ENCODE assay signal across 8 cellular contexts in the genomic region with DNA sequence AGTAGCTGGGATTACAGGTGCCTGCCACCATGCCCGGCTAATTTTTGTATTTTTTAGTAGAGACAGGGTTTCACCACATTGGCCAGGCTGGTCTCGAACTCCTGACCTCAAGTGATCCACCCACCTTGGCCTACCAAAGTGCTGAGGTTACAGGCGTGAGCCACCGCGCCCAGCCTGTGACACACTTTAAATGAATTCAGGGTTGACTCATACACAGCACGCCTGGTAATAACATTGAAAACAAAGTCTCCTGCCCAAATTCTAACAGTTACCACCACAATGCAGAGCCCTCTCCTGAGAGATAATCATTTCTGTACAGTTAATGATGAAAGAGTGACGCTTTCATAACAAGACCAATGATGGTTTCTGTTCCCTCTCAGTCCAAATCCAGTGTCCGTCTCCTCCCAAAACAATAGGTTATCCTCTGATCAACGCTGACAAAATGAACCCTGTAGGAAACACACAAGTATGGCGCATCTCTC. TPM values are rescaled to one million over a fixed set of nuclear protein-coding genes. Genes with fewer than 3 reads are reported as not detected.
DNase-seq lines count a peak whose midpoint lies in the region; ATAC-seq and TF ChIP-seq lines count a peak whose summit lies in the region.
"Not testable (repeated sequence)": the region's sequence is repeated elsewhere in the genome, so short reads cannot be mapped to it uniquely, and the experiment has no call there.

No MANE protein-coding gene starts in this region.

- H3K36me3 Mint-ChIP-seq in activated T-cell treated with anti-CD3 and anti-CD28 coated beads, Interleukin-2, amount 50 U/mL, for 72 hours (ENCODE audit: insufficient read depth in 2 of 2); immature natural killer cell; progenitor cell of endocrine pancreas (ENCODE audit: insufficient read depth): not testable (repeated sequence)

- peak overlapping the region; percentile 94 to 95 for H3K4me3 Mint-ChIP-seq in activated T-cell treated with anti-CD3 and anti-CD28 coated beads, Interleukin-2, amount 50 U/mL, for 72 hours
- H3K4me3 Mint-ChIP-seq in immature natural killer cell (peak overlapping the region; percentile 96 to 100 (median 100)), progenitor cell of endocrine pancreas (ENCODE audit: low read depth) (peak overlapping the region; percentile 97)

- intact Hi-C loops in thyroid gland (cut with DNase I), result loop anchor here (10.0 kb wide), 3 partner anchors 94 to 316 kb away; partner anchors contain the start of genes DEPDC5, PATZ1, PRR14L and YWHAH

- H3K27me3 Mint-ChIP-seq in activated T-cell treated with anti-CD3 and anti-CD28 coated beads, Interleukin-2, amount 50 U/mL, for 72 hours (ENCODE audit: low read depth); immature natural killer cell (ENCODE audit: low read depth in 3 of 3); progenitor cell of endocrine pancreas: not testable (repeated sequence)

- H3K27me3 ChIP-seq in duodenal mucosa (ENCODE audit: control insufficient read depth in 1 of 2, insufficient read depth in 2 of 2, low read length in 2 of 2); thyroid gland: not testable (repeated sequence)

- DNase-seq in EH (ENCODE audit: low read depth) (peak; percentile 85), HT-29 (ENCODE audit: low spot score) (peak; percentile 36), SIG-M5 (lab: John Stamatoyannopoulos, UW) (peak; percentile 25), immature natural killer cell (peak in 2 of 3 donors; percentile 26 to 36)
- peak; percentile 70 to 74 for DNase-seq in activated T-cell treated with anti-CD3 and anti-CD28 coated beads, Interleukin-2, amount 50 U/mL, for 72 hours
- not testable (repeated sequence) for DNase-seq in progenitor cell of endocrine pancreas (ENCODE audit: low spot score, unreplicated experiment); thyroid gland

- TF ChIP-seq CTCF in progenitor cell of endocrine pancreas (IDR thresholded peaks at IDR 0.05; ENCODE audit: unreplicated experiment); thyroid gland (IDR thresholded peaks at IDR 0.05): not testable (repeated sequence)

- 64 to 69% methylated on average over 10 of the region's 10 CpGs for WGBS in thyroid gland, 2 donors

- H3K36me3 ChIP-seq in duodenal mucosa (ENCODE audit: control insufficient read depth in 1 of 2, insufficient read depth in 2 of 2, low read length in 2 of 2); thyroid gland: not testable (repeated sequence)

- not testable (repeated sequence) for TF ChIP-seq POLR2A in thyroid gland (IDR thresholded peaks at IDR 0.05)

- peak; percentile 73 for ATAC-seq in activated T-cell treated with anti-CD3 and anti-CD28 coated beads, Interleukin-2, amount 50 U/mL, for 72 hours (replicated peaks in 1 of 2)

- peak overlapping the region; percentile 74 for H3K27ac ChIP-seq in duodenal mucosa (ENCODE audit: low read depth, low read length)
- peak overlapping the region in 2 of 3 donors; percentile 2 to 39 for H3K27ac ChIP-seq in thyroid gland

- H3K9ac ChIP-seq in duodenal mucosa (ENCODE audit: low read depth in 1 of 2, low read length in 2 of 2), result peak overlapping the region; percentile 67 to 80

- not testable (repeated sequence) for H3K9me3 Mint-ChIP-seq in activated T-cell treated with anti-CD3 and anti-CD28 coated beads, Interleukin-2, amount 50 U/mL, for 72 hours; immature natural killer cell; progenitor cell of endocrine pancreas (ENCODE audit: low read depth)

- H3K4me3 ChIP-seq in duodenal mucosa (ENCODE audit: low read depth in 1 of 2, low read length in 2 of 2) (peak overlapping the region; percentile 89 to 94), thyroid gland (replicated peaks in 1 of 3) (peak overlapping the region; percentile 38 to 88 (median 78))

- peaks cover 48% of the 10 kb centered on the region for H3K4me1 Mint-ChIP-seq in activated T-cell treated with anti-CD3 and anti-CD28 coated beads, Interleukin-2, amount 50 U/mL, for 72 hours (ENCODE audit: low read depth)
- H3K4me1 Mint-ChIP-seq in immature natural killer cell (peaks cover 24 to 32% of the 10 kb centered on the region in 2 donors), progenitor cell of endocrine pancreas (ENCODE audit: low read depth) (peaks cover 14% of the 10 kb centered on the region)

- H3K4me1 ChIP-seq in duodenal mucosa (ENCODE audit: control insufficient read depth in 1 of 2, insufficient read depth in 2 of 2, low read length in 2 of 2) (peaks cover 7 to 14% of the 10 kb centered on the region in 2 donors), thyroid gland (peaks cover 11 to 13% of the 10 kb centered on the region in 2 donors)

- H3K9me3 ChIP-seq in duodenal mucosa (ENCODE audit: control insufficient read depth in 1 of 2, low read length in 2 of 2); thyroid gland: not testable (repeated sequence)

- H3K27ac Mint-ChIP-seq in activated T-cell treated with anti-CD3 and anti-CD28 coated beads, Interleukin-2, amount 50 U/mL, for 72 hours, result peak overlapping the region; percentile 95
- peak overlapping the region; percentile 93 to 99 (median 95) for H3K27ac Mint-ChIP-seq in immature natural killer cell
- H3K27ac Mint-ChIP-seq in progenitor cell of endocrine pancreas, result peak overlapping the region; percentile 99

RNA-seq across cellular contexts. Expression of gene PISD, which starts 1.1 kb away (rescaled TPM):
- 44.7 and 60.8 TPM in 2 replicates for total RNA-seq in HT-29 (2014; rRNA removed; shearing (Covaris generic))
- total RNA-seq in activated T-cell treated with anti-CD3 and anti-CD28 coated beads, Interleukin-2, amount 50 U/mL, for 72 hours, result 10 to 100 TPM; 38.0 to 38.5 TPM
- polyA plus RNA-seq in immature natural killer cell, result 10 to 100 TPM; 16.3 to 34.8 (median 25.3) TPM
- total RNA-seq in progenitor cell of endocrine pancreas, result 46.6 and 49.6 TPM in 2 replicates
- 10 to 100 TPM; 34.5 to 59.0 (median 42.5) TPM for total RNA-seq in thyroid gland
